Comparison of ENCODE assay signal across 8 cellular contexts in the genomic region with DNA sequence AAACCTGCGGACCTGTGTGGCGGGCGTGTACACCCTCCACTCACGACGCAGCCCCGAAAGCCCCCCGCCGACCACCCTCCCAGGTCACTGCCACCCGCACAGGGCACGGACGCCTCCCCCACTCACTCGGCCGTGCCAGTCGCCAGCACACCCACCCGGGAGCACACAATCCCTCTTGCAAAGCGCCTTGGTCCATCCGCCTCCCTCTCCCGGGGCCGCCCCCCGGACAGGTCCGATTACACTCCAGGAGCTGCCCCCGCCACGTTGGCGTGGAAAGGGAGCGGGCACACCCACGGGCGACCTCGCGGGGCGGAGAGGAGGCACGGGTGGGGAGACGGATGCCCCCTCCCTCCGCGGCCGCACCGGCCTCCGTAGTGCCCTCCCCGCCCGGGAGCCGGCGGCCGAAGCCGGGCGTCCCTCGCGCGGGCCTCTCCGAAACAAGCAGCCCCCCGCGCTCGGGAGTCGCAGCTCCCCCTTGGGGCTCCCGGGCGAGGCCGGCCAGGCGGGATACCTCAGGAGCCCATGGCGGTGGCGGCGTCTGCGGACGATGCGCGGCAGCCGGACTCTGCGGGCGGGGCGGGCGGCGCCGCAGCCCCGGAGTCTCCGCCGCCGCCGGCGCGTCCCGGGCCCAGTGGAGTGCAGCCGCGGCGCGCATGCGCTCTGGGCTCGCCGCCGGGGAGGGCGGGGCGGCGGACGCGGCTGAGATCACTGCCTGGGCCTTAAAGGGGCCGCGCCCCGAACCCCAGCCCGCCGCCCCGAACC. TPM values are rescaled to one million over a fixed set of nuclear protein-coding genes. Genes with fewer than 3 reads are reported as not detected.
DNase-seq lines count a peak whose midpoint lies in the region; ATAC-seq and TF ChIP-seq lines count a peak whose summit lies in the region.

A gene (minus strand): TSS at position 638 of the 762 bp plus-strand sequence. CDS start 25,049 bp downstream, outside the sequence.

- peaks cover 43% of the 10 kb centered on the region for H3K4me1 Mint-ChIP-seq in activated naive CD4-positive, alpha-beta T cell treated with anti-CD3 and anti-CD28 coated beads, Interleukin-2, amount 50 U/mL, for 24 hours

- H3K27ac Mint-ChIP-seq in activated naive CD4-positive, alpha-beta T cell treated with anti-CD3 and anti-CD28 coated beads, Interleukin-2, amount 50 U/mL, for 24 hours = peak within 1 kb of the TSS; percentile 95

- TF ChIP-seq EP300 in suprapubic skin (IDR thresholded peaks at IDR 0.05) = no peak

- DNase-seq in Ammon's horn (ENCODE audit: low spot score) = peak; percentile 84
- DNase-seq in glomerular visceral epithelial cell (ENCODE audit: extremely low spot score) = peak; percentile 71
- peak; percentile 99 for DNase-seq in osteoblast (ENCODE audit: insufficient read length, low spot score, missing footprints)
- DNase-seq in suprapubic skin (ENCODE audit: low spot score in 2 of 2) = peak; percentile 83 to 84

- 1% methylated on average over 41 of the region's 97 CpGs for WGBS in suprapubic skin

- peak within 1 kb of the TSS; percentile 100 for H3K4me2 ChIP-seq in osteoblast (ENCODE audit: insufficient read depth, low read length)

- H3K4me3 ChIP-seq in HUES6 (ENCODE audit: low read depth, low read length) = peak within 1 kb of the TSS; percentile 88
- H3K4me3 ChIP-seq in osteoblast (ENCODE audit: insufficient read depth, low read length) = peak within 1 kb of the TSS; percentile 98
- peak within 1 kb of the TSS; percentile 100 for H3K4me3 ChIP-seq in suprapubic skin

- peaks cover 40% of the 10 kb centered on the region for H3K4me1 ChIP-seq in HUES6 (ENCODE audit: control insufficient read depth, insufficient read depth, low read length)
- H3K4me1 ChIP-seq in osteoblast (ENCODE audit: insufficient read depth, low read length) = peaks cover 30% of the 10 kb centered on the region
- H3K4me1 ChIP-seq in suprapubic skin = peaks cover 61% of the 10 kb centered on the region

- H3K36me3 ChIP-seq in HUES6 (ENCODE audit: control insufficient read depth, insufficient read depth, low read length) (0 out of 2 replicates have a peak, but pooled peaks cover 10% of the 10 kb centered on the region), osteoblast (ENCODE audit: insufficient read depth, low read length) (peaks cover 10% of the 10 kb centered on the region), suprapubic skin (no peaks in the 10 kb centered on the region)

- H3K27me3 Mint-ChIP-seq in activated naive CD4-positive, alpha-beta T cell treated with anti-CD3 and anti-CD28 coated beads, Interleukin-2, amount 50 U/mL, for 24 hours = no peaks in the 10 kb centered on the region

- H3K36me3 Mint-ChIP-seq in activated naive CD4-positive, alpha-beta T cell treated with anti-CD3 and anti-CD28 coated beads, Interleukin-2, amount 50 U/mL, for 24 hours = no peaks in the 10 kb centered on the region

- H3K9me3 Mint-ChIP-seq in activated naive CD4-positive, alpha-beta T cell treated with anti-CD3 and anti-CD28 coated beads, Interleukin-2, amount 50 U/mL, for 24 hours = no peaks in the 10 kb centered on the region

- no peaks in the 10 kb centered on the region for H3K27me3 ChIP-seq in HUES6 (ENCODE audit: control insufficient read depth, insufficient read depth, low read length)
- no peaks in the 10 kb centered on the region for H3K27me3 ChIP-seq in osteoblast (ENCODE audit: insufficient read depth, low read length)
- no peaks in the 10 kb centered on the region for H3K27me3 ChIP-seq in suprapubic skin

- peak within 1 kb of the TSS; percentile 98 for H2AFZ ChIP-seq in osteoblast (ENCODE audit: low read length)

- peak within 1 kb of the TSS; percentile 76; the same call in 1 of the 2 replicates for H3K27ac ChIP-seq in HUES6 (ENCODE audit: low read depth, low read length)
- H3K27ac ChIP-seq in osteoblast (ENCODE audit: low read depth, low read length) = peak within 1 kb of the TSS; percentile 76
- peak within 1 kb of the TSS; percentile 88 for H3K27ac ChIP-seq in suprapubic skin

- H3K79me2 ChIP-seq in osteoblast (ENCODE audit: insufficient read depth, low read length) = peaks cover 55% of the 10 kb centered on the region

- peaks cover 42% of the 10 kb centered on the region for H4K20me1 ChIP-seq in osteoblast (ENCODE audit: insufficient read depth, low read length)

- no peaks in the 10 kb centered on the region for H3K9me3 ChIP-seq in HUES6 (ENCODE audit: control insufficient read depth, insufficient read depth, low read depth, low read length)
- H3K9me3 ChIP-seq in osteoblast (ENCODE audit: low read depth, low read length) = no peaks in the 10 kb centered on the region
- H3K9me3 ChIP-seq in suprapubic skin = no peaks in the 10 kb centered on the region

- peak within 1 kb of the TSS; percentile 81 for H3K9ac ChIP-seq in HUES6 (ENCODE audit: low read length)

- TF ChIP-seq POLR2A in GM19193 (IDR thresholded peaks at IDR 0.05; ENCODE audit: extremely low read depth, insufficient read depth, insufficient read length) = peak; percentile 60
- TF ChIP-seq POLR2A in suprapubic skin (IDR thresholded peaks at IDR 0.05) = peak; percentile 68 to 73

- peak within 1 kb of the TSS; percentile 95 for H3K4me3 Mint-ChIP-seq in activated naive CD4-positive, alpha-beta T cell treated with anti-CD3 and anti-CD28 coated beads, Interleukin-2, amount 50 U/mL, for 24 hours

- TF ChIP-seq CTCF in osteoblast (IDR thresholded peaks at IDR 0.05; ENCODE audit: extremely low read depth, low read depth, low read length) = no peak
- no peak for TF ChIP-seq CTCF in suprapubic skin (IDR thresholded peaks at IDR 0.05)

- peak; percentile 94 for ATAC-seq in SK-N-SH treated with all-trans-retinoic acid at 6 μM for 48 hours

TF ChIP-seq in SK-N-SH treated with all-trans-retinoic acid at 6 μM for 48 hours, 23 proteins besides CTCF, POLR2A, EP300 and RAD21 (continues in another document):
- no peak for TF ChIP-seq ESRRG (CRISPR knock-in tag; IDR thresholded peaks at IDR 0.05)
- no peak for TF ChIP-seq OSR1 (CRISPR knock-in tag; IDR thresholded peaks at IDR 0.05)
- no peak for TF ChIP-seq ZC3H10 (CRISPR knock-in tag; IDR thresholded peaks at IDR 0.05)
- no peak for TF ChIP-seq PPARA (CRISPR knock-in tag; IDR thresholded peaks at IDR 0.05; ENCODE audit: borderline replicate concordance)
- TF ChIP-seq ZNF70 (CRISPR knock-in tag; IDR thresholded peaks at IDR 0.05) = no peak
- TF ChIP-seq, protein P1, sequence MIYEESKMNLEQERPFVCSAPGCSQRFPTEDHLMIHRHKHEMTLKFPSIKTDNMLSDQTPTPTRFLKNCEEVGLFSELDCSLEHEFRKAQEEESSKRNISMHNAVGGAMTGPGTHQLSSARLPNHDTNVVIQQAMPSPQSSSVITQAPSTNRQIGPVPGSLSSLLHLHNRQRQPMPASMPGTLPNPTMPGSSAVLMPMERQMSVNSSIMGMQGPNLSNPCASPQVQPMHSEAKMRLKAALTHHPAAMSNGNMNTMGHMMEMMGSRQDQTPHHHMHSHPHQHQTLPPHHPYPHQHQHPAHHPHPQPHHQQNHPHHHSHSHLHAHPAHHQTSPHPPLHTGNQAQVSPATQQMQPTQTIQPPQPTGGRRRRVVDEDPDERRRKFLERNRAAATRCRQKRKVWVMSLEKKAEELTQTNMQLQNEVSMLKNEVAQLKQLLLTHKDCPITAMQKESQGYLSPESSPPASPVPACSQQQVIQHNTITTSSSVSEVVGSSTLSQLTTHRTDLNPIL (CRISPR knock-in tag; IDR thresholded peaks at IDR 0.05; ENCODE audit: low read depth) = no peak
- TF ChIP-seq ZNF8 (CRISPR knock-in tag; IDR thresholded peaks at IDR 0.05) = no peak
- TF ChIP-seq ARNTL (CRISPR knock-in tag; IDR thresholded peaks at IDR 0.05; ENCODE audit: borderline replicate concordance, low read depth) = no peak
- TF ChIP-seq RARB (CRISPR knock-in tag; IDR thresholded peaks at IDR 0.05) = no peak
- no peak for TF ChIP-seq ISL1 (CRISPR knock-in tag; IDR thresholded peaks at IDR 0.05)
- no peak for TF ChIP-seq ZFP30 (CRISPR knock-in tag; IDR thresholded peaks at IDR 0.05)
- TF ChIP-seq, protein P2, sequence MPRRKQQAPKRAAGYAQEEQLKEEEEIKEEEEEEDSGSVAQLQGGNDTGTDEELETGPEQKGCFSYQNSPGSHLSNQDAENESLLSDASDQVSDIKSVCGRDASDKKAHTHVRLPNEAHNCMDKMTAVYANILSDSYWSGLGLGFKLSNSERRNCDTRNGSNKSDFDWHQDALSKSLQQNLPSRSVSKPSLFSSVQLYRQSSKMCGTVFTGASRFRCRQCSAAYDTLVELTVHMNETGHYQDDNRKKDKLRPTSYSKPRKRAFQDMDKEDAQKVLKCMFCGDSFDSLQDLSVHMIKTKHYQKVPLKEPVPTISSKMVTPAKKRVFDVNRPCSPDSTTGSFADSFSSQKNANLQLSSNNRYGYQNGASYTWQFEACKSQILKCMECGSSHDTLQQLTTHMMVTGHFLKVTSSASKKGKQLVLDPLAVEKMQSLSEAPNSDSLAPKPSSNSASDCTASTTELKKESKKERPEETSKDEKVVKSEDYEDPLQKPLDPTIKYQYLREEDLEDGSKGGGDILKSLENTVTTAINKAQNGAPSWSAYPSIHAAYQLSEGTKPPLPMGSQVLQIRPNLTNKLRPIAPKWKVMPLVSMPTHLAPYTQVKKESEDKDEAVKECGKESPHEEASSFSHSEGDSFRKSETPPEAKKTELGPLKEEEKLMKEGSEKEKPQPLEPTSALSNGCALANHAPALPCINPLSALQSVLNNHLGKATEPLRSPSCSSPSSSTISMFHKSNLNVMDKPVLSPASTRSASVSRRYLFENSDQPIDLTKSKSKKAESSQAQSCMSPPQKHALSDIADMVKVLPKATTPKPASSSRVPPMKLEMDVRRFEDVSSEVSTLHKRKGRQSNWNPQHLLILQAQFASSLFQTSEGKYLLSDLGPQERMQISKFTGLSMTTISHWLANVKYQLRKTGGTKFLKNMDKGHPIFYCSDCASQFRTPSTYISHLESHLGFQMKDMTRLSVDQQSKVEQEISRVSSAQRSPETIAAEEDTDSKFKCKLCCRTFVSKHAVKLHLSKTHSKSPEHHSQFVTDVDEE (CRISPR knock-in tag; IDR thresholded peaks at IDR 0.05) = no peak
- TF ChIP-seq, protein P3, sequence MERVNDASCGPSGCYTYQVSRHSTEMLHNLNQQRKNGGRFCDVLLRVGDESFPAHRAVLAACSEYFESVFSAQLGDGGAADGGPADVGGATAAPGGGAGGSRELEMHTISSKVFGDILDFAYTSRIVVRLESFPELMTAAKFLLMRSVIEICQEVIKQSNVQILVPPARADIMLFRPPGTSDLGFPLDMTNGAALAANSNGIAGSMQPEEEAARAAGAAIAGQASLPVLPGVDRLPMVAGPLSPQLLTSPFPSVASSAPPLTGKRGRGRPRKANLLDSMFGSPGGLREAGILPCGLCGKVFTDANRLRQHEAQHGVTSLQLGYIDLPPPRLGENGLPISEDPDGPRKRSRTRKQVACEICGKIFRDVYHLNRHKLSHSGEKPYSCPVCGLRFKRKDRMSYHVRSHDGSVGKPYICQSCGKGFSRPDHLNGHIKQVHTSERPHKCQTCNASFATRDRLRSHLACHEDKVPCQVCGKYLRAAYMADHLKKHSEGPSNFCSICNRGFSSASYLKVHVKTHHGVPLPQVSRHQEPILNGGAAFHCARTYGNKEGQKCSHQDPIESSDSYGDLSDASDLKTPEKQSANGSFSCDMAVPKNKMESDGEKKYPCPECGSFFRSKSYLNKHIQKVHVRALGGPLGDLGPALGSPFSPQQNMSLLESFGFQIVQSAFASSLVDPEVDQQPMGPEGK (CRISPR knock-in tag; IDR thresholded peaks at IDR 0.05; ENCODE audit: borderline replicate concordance) = no peak

RNA-seq across cellular contexts. Expression of the gene that starts here (rescaled TPM):
- total RNA-seq in osteoblast (29.8 and 30.0 TPM in 2 replicates), suprapubic skin (10 to 100 TPM; 41.5 to 54.9 (median 46.0) TPM)

Comparison
In these comparisons a context has a peak if more than half of its experiments do, and no peak if none do; other contexts are left out.
1. Peak in every context shown above with its lines: DNase-seq, ATAC-seq, H3K4me3 ChIP-seq and H3K27ac ChIP-seq.